Comparison of ENCODE assay signal across 27 cellular contexts in genomic region chr3:175295248-175296000, GRCh38.
"Had no signal": no experiment of that assay in that cellular context is flagged by ENCODE, and none has a peak within 500 bp of the region (broad histone marks: within the 10 kb centered on the region; RNA-seq: fewer than 3 reads in every experiment).

No MANE protein-coding gene starts in this region.

- H3K4me3 Mint-ChIP-seq: activated CD4-positive, alpha-beta memory T cell treated with anti-CD3 and anti-CD28 coated beads, Interleukin-2, amount 10 ng/mL, durations not matched to agents 7 days and 5 days; activated CD4-positive, alpha-beta T cell treated with anti-CD3 and anti-CD28 coated beads, Interleukin-2, amount 10 ng/mL, durations not matched to agents 7 days and 5 days; activated T-cell treated with anti-CD3 and anti-CD28 coated beads, Interleukin-2, amount 50 U/mL, for 24 hours; immature natural killer cell; natural killer cell treated with Interleukin-12 subunit alpha and Interleukin-12 subunit beta and Interleukin-15 and Interleukin-18, amount 100 ng/mL, for 72 hours; stimulated activated memory B cell treated with anti-CD40 and anti-IgM and Interleukin-4, amounts not matched to agents 10 μg/mL and 1 μg/mL and 100 μg/mL, for 72 hours; stimulated activated naive CD8-positive, alpha-beta T cell treated with anti-CD3 and anti-CD28 coated beads, Interleukin-15, amount 100 ng/mL, for 72 hours; WTC11 had no signal

- H3K27me3 Mint-ChIP-seq: activated CD4-positive, alpha-beta memory T cell treated with anti-CD3 and anti-CD28 coated beads, Interleukin-2, amount 10 ng/mL, durations not matched to agents 7 days and 5 days; activated CD4-positive, alpha-beta T cell treated with anti-CD3 and anti-CD28 coated beads, Interleukin-2, amount 10 ng/mL, durations not matched to agents 7 days and 5 days; activated T-cell treated with anti-CD3 and anti-CD28 coated beads, Interleukin-2, amount 50 U/mL, for 24 hours; natural killer cell treated with Interleukin-12 subunit alpha and Interleukin-12 subunit beta and Interleukin-15 and Interleukin-18, amount 100 ng/mL, for 72 hours; stimulated activated memory B cell treated with anti-CD40 and anti-IgM and Interleukin-4, amounts not matched to agents 10 μg/mL and 1 μg/mL and 100 μg/mL, for 72 hours; stimulated activated naive CD8-positive, alpha-beta T cell treated with anti-CD3 and anti-CD28 coated beads, Interleukin-15, amount 100 ng/mL, for 72 hours had no signal

- H3K4me1 Mint-ChIP-seq: activated CD4-positive, alpha-beta memory T cell treated with anti-CD3 and anti-CD28 coated beads, Interleukin-2, amount 10 ng/mL, durations not matched to agents 7 days and 5 days; activated CD4-positive, alpha-beta T cell treated with anti-CD3 and anti-CD28 coated beads, Interleukin-2, amount 10 ng/mL, durations not matched to agents 7 days and 5 days; immature natural killer cell; stimulated activated memory B cell treated with anti-CD40 and anti-IgM and Interleukin-4, amounts not matched to agents 10 μg/mL and 1 μg/mL and 100 μg/mL, for 72 hours; stimulated activated naive CD8-positive, alpha-beta T cell treated with anti-CD3 and anti-CD28 coated beads, Interleukin-15, amount 100 ng/mL, for 72 hours had no signal

- H3K36me3 Mint-ChIP-seq: immature natural killer cell; stimulated activated memory B cell treated with anti-CD40 and anti-IgM and Interleukin-4, amounts not matched to agents 10 μg/mL and 1 μg/mL and 100 μg/mL, for 72 hours; WTC11 had no signal

- H3K9me3 ChIP-seq: lower lobe of right lung, thyroid gland had no signal

- H3K4me1 ChIP-seq: heart left ventricle, lower lobe of right lung, thyroid gland had no signal

- H3K27me3 ChIP-seq: heart left ventricle, thyroid gland had no signal

- H3K27ac ChIP-seq: heart left ventricle, lower lobe of right lung, skin epidermis, thyroid gland had no signal

- H3K36me3 ChIP-seq: heart left ventricle, lower lobe of right lung, thyroid gland had no signal

- DNase-seq: activated CD4-positive, alpha-beta memory T cell treated with anti-CD3 and anti-CD28 coated beads, Interleukin-2, amount 10 ng/mL, durations not matched to agents 7 days and 5 days; activated CD4-positive, alpha-beta T cell treated with anti-CD3 and anti-CD28 coated beads for 1 hour; activated CD4-positive, alpha-beta T cell treated with anti-CD3 and anti-CD28 coated beads, Interleukin-2, amount 10 ng/mL, durations not matched to agents 7 days and 5 days; activated CD8-positive, alpha-beta memory T cell treated with anti-CD3 and anti-CD28 coated beads, Interleukin-2, amount 50 U/mL, for 48 hours; activated gamma-delta T cell treated with Interleukin-2 at 50 U/mL for 16 hours; activated naive CD4-positive, alpha-beta T cell treated with anti-CD3 and anti-CD28 coated beads, Interleukin-2, amount 50 U/mL, for 16 hours; activated T-cell treated with anti-CD3 and anti-CD28 coated beads, Interleukin-2, amount 50 U/mL, for 24 hours; amygdala; caudate nucleus; foreskin fibroblast; heart left ventricle; hypothalamus; immature natural killer cell; lower lobe of right lung; mesenchymal stem cell; posterior cingulate gyrus; stimulated activated CD4-positive, alpha-beta T cell treated with anti-CD3 and anti-CD28 coated beads, Interleukin-4, amount 100 ng/mL, for 24 hours; stimulated activated naive CD8-positive, alpha-beta T cell treated with anti-CD3 and anti-CD28 coated beads, Interleukin-15, amount 100 ng/mL, for 72 hours; T-helper 2 cell; thyroid gland had no signal

- FAIRE-seq: endothelial cell of umbilical vein had no signal

- H3K9me3 Mint-ChIP-seq: activated CD4-positive, alpha-beta memory T cell treated with anti-CD3 and anti-CD28 coated beads, Interleukin-2, amount 10 ng/mL, durations not matched to agents 7 days and 5 days; activated CD4-positive, alpha-beta T cell treated with anti-CD3 and anti-CD28 coated beads, Interleukin-2, amount 10 ng/mL, durations not matched to agents 7 days and 5 days; stimulated activated naive CD8-positive, alpha-beta T cell treated with anti-CD3 and anti-CD28 coated beads, Interleukin-15, amount 100 ng/mL, for 72 hours had no signal

- ATAC-seq: heart left ventricle; left lobe of liver; lower lobe of right lung; natural killer cell treated with Interleukin-12 subunit alpha and Interleukin-12 subunit beta and Interleukin-15 and Interleukin-18, amount 100 ng/mL, for 72 hours; sciatic nerve; stimulated activated memory B cell treated with anti-CD40 and anti-IgM and Interleukin-4, amounts not matched to agents 10 μg/mL and 1 μg/mL and 100 μg/mL, for 72 hours; stimulated activated naive CD8-positive, alpha-beta T cell treated with anti-CD3 and anti-CD28 coated beads, Interleukin-15, amount 100 ng/mL, for 72 hours; WTC11 had no signal

- H3K4me3 ChIP-seq: heart left ventricle, lower lobe of right lung, skin epidermis, thyroid gland had no signal

- H3K27ac Mint-ChIP-seq: activated CD4-positive, alpha-beta memory T cell treated with anti-CD3 and anti-CD28 coated beads, Interleukin-2, amount 10 ng/mL, durations not matched to agents 7 days and 5 days; activated CD4-positive, alpha-beta T cell treated with anti-CD3 and anti-CD28 coated beads, Interleukin-2, amount 10 ng/mL, durations not matched to agents 7 days and 5 days; activated T-cell treated with anti-CD3 and anti-CD28 coated beads, Interleukin-2, amount 50 U/mL, for 24 hours; immature natural killer cell; natural killer cell treated with Interleukin-12 subunit alpha and Interleukin-12 subunit beta and Interleukin-15 and Interleukin-18, amount 100 ng/mL, for 72 hours; stimulated activated memory B cell treated with anti-CD40 and anti-IgM and Interleukin-4, amounts not matched to agents 10 μg/mL and 1 μg/mL and 100 μg/mL, for 72 hours; WTC11 had no signal
